ENCODE assay signal across 8 cellular contexts in genomic region chr1:179955318-179955638, GRCh38. TPM values are rescaled to one million over a fixed set of nuclear protein-coding genes. Genes with fewer than 3 reads are reported as not detected.
DNase-seq lines count a peak whose midpoint lies in the region; ATAC-seq and TF ChIP-seq lines count a peak whose summit lies in the region.

No MANE protein-coding gene starts in this region.

- peak overlapping the region; percentile 96 for H3K27ac ChIP-seq in left ventricle myocardium inferior (replicated peaks)
- peak overlapping the region; percentile 35 for H3K27ac ChIP-seq in mesenchymal stem cell (ENCODE audit: low read length, poor library complexity, severe bottlenecking)
- peak overlapping the region in 1 of 2 donors; percentile 87 for H3K27ac ChIP-seq in aorta (ENCODE audit: low read depth in 1 of 2, low read length in 2 of 2)

- intact Hi-C loops in left ventricle myocardium inferior (cut with micrococcal nuclease) = no loop called here
- intact Hi-C loops in cardiac septum (cut with DNase I) = loop anchor here (10.0 kb wide), 1 partner anchor 220 kb away; no protein-coding TSS in a partner anchor
- intact Hi-C loops in aorta (cut with DNase I) = loop anchor here in 1 of 2 donors (10.0 kb wide), 1 partner anchor 50 kb away; no protein-coding TSS in a partner anchor

- H3K9me3 ChIP-seq in left ventricle myocardium inferior (replicated peaks) (no peaks in the 10 kb centered on the region), mesenchymal stem cell (ENCODE audit: control insufficient read depth, low read length) (no peaks in the 10 kb centered on the region), aorta (ENCODE audit: control insufficient read depth, low read length) (no peaks in the 10 kb centered on the region)

- peak overlapping the region; percentile 85 to 95 for H3K4ac ChIP-seq in mesenchymal stem cell (ENCODE audit: low read depth in 1 of 2, low read length in 2 of 2)

- no peaks in the 10 kb centered on the region for H3K36me3 ChIP-seq in left ventricle myocardium inferior
- H3K36me3 ChIP-seq in mesenchymal stem cell (ENCODE audit: control insufficient read depth in 1 of 2, insufficient read depth in 2 of 2, low read depth in 1 of 2, low read length in 2 of 2) = no peaks in the 10 kb centered on the region
- no peaks in the 10 kb centered on the region for H3K36me3 ChIP-seq in aorta (ENCODE audit: control insufficient read depth in 1 of 2, insufficient read depth in 2 of 2, low read length in 1 of 2)

- TF ChIP-seq CTCF in left ventricle myocardium inferior (IDR thresholded peaks at IDR 0.05; ENCODE audit: borderline replicate concordance) = no peak
- no peak for TF ChIP-seq CTCF in cardiac fibroblast (IDR thresholded peaks at IDR 0.05; ENCODE audit: low read depth, low read length)

- H2BK5ac ChIP-seq in mesenchymal stem cell (ENCODE audit: low read depth, low read length, poor library complexity, severe bottlenecking) = no peak overlapping the region

- peak overlapping the region in 1 of 2 experiments; percentile 79 for H3K23ac ChIP-seq in mesenchymal stem cell (ENCODE audit: low read length in 2 of 2)

- H2AK5ac ChIP-seq in mesenchymal stem cell (ENCODE audit: low read length, severe bottlenecking) = no peak overlapping the region

- H3K79me1 ChIP-seq in mesenchymal stem cell (replicated peaks; ENCODE audit: low read length, poor library complexity, severe bottlenecking) = peaks cover 5% of the 10 kb centered on the region

- H3K18ac ChIP-seq in mesenchymal stem cell (ENCODE audit: low read depth in 1 of 2, low read length in 2 of 2) = peak overlapping the region; percentile 12 to 75

- H4K8ac ChIP-seq in mesenchymal stem cell (ENCODE audit: low read length) = peak overlapping the region; percentile 98

- H3K4me3 ChIP-seq in left ventricle myocardium inferior (peak overlapping the region; percentile 90), cardiac fibroblast (replicated peaks in 1 of 2; ENCODE audit: low read depth in 2 of 2, low read length in 2 of 2) (peak overlapping the region; percentile 82 to 87), mesenchymal stem cell (ENCODE audit: insufficient read depth in 1 of 2, low read depth in 1 of 2, low read length in 2 of 2) (peak overlapping the region; percentile 84 to 87), aorta (ENCODE audit: low read length in 2 of 2) (peak overlapping the region; percentile 90 to 93)

- peak overlapping the region in 1 of 2 experiments; percentile 53 for H3K14ac ChIP-seq in mesenchymal stem cell (ENCODE audit: low read length in 2 of 2)

- H3K4me2 ChIP-seq in mesenchymal stem cell (ENCODE audit: low read length, poor library complexity, severe bottlenecking) = peak overlapping the region; percentile 90

- peak overlapping the region; percentile 74 for H2AFZ ChIP-seq in mesenchymal stem cell (ENCODE audit: low read depth, low read length)

- H4K91ac ChIP-seq in mesenchymal stem cell (ENCODE audit: low read length) = no peak overlapping the region

- no peak overlapping the region for H2BK120ac ChIP-seq in mesenchymal stem cell (ENCODE audit: low read depth, low read length)

- peak overlapping the region; percentile 89 for H2BK15ac ChIP-seq in mesenchymal stem cell (ENCODE audit: low read depth, poor library complexity, severe bottlenecking)

- peaks cover 59% of the 10 kb centered on the region for H3K4me1 ChIP-seq in left ventricle myocardium inferior
- no peaks in the 10 kb centered on the region for H3K4me1 ChIP-seq in mesenchymal stem cell (ENCODE audit: control insufficient read depth, insufficient read depth, low read depth, low read length)
- no peaks in the 10 kb centered on the region for H3K4me1 ChIP-seq in aorta (ENCODE audit: control insufficient read depth in 1 of 2, insufficient read depth in 2 of 2, low read length in 2 of 2)

- H3K27me3 ChIP-seq in left ventricle myocardium inferior (ENCODE audit: low read depth) (no peaks in the 10 kb centered on the region), mesenchymal stem cell (ENCODE audit: control insufficient read depth in 1 of 2, insufficient read depth in 1 of 2, low read length in 2 of 2) (no peaks in the 10 kb centered on the region), aorta (ENCODE audit: control insufficient read depth in 1 of 2, insufficient read depth in 2 of 2, low read length in 1 of 2) (no peaks in the 10 kb centered on the region)

- DNase-seq in left ventricle myocardium inferior = no peak
- DNase-seq in cardiac septum (ENCODE audit: low spot score) = no peak
- DNase-seq in NCI-H128 (lab: John Stamatoyannopoulos, UW; ENCODE audit: unreplicated experiment) = peak; percentile 33
- DNase-seq in cardiac fibroblast (ENCODE audit: low read depth in 2 of 2) = peak in 1 of 2 donors; percentile 33
- DNase-seq in mesenchymal stem cell = peak; percentile 54
- no peak for DNase-seq in aorta

- H3K9ac ChIP-seq in mesenchymal stem cell (ENCODE audit: low read length) = peak overlapping the region; percentile 96

- WGBS in mesenchymal stem cell = 0% methylated on average over 5 of the region's 9 CpGs
- WGBS in aorta, 2 donors = 0 to 1% methylated on average over 9 of the region's 9 CpGs

- H2BK12ac ChIP-seq in mesenchymal stem cell (ENCODE audit: low read length in 2 of 2) = peak overlapping the region in 1 of 2 experiments; percentile 63

- ATAC-seq in aorta (ENCODE audit: low FRiP score) (no peak), GM21360 (IDR thresholded peaks at IDR 0.05; ENCODE audit: unreplicated experiment) (no peak), HG02970 (IDR thresholded peaks at IDR 0.05; ENCODE audit: low FRiP score, unreplicated experiment) (no peak)

RNA-seq across cellular contexts. Expression of gene CEP350, which starts 0.7 kb away (rescaled TPM):
- total RNA-seq in left ventricle myocardium inferior (34.7 TPM), cardiac septum (36.6 TPM), aorta (10 to 100 TPM; 52.6 to 61.3 TPM)
- polyA plus RNA-seq in mesenchymal stem cell (2013, experiment 1 of 2) = 8.7 TPM
- polyA plus RNA-seq in mesenchymal stem cell (2013, experiment 2 of 2) = 7.8 TPM
- 1 to 10 TPM; 4.3 to 6.3 TPM for polyA plus RNA-seq in aorta

Comparison
In these comparisons a context has a peak if more than half of its experiments do, and no peak if none do; other contexts are left out.
1. DNase-seq: peak in NCI-H128 (single experiment) and mesenchymal stem cell (single experiment); none in left ventricle myocardium inferior (single experiment), cardiac septum (single experiment) and aorta (0 of 2).
2. Peak in every context shown above with its lines, with median percentiles within 50 percentile points of each other: H3K4me3 ChIP-seq.